ENCODE assay signal across 8 cellular contexts in genomic region chr17:44210342-44211192, GRCh38. TPM values are rescaled to one million over a fixed set of nuclear protein-coding genes. Genes with fewer than 3 reads are reported as not detected.
DNase-seq lines count a peak whose midpoint lies in the region; ATAC-seq and TF ChIP-seq lines count a peak whose summit lies in the region.

No MANE protein-coding gene starts in this region.

- H3K36me3 Mint-ChIP-seq in activated T-helper 1 cell treated with anti-CD3 and anti-CD28 coated beads, Interleukin-12 subunit alpha, Interleukin-12 subunit beta, Interleukin-2, Interleukin-4 antibody, amounts not matched to agents 30 ng/mL and 10 ng/mL and 1 ng/mL, durations not matched to agents 14 hours and 24 hours and 36 hours (ENCODE audit: low read depth), result peaks cover 57% of the 10 kb centered on the region

- H3K79me2 ChIP-seq in neural cell (replicated peaks; ENCODE audit: insufficient read depth, low read length), result no peaks in the 10 kb centered on the region

- no peaks in the 10 kb centered on the region for H3F3A ChIP-seq in neural cell (ENCODE audit: insufficient read depth, low read length, poor library complexity, severe bottlenecking)

- H3K9me3 ChIP-seq in Peyer's patch, result no peaks in the 10 kb centered on the region
- no peaks in the 10 kb centered on the region for H3K9me3 ChIP-seq in neural cell (ENCODE audit: low read length)
- H3K9me3 ChIP-seq in stomach, result no peaks in the 10 kb centered on the region

- no peaks in the 10 kb centered on the region for H3K27me3 Mint-ChIP-seq in activated T-helper 1 cell treated with anti-CD3 and anti-CD28 coated beads, Interleukin-12 subunit alpha, Interleukin-12 subunit beta, Interleukin-2, Interleukin-4 antibody, amounts not matched to agents 30 ng/mL and 10 ng/mL and 1 ng/mL, durations not matched to agents 14 hours and 24 hours and 36 hours (ENCODE audit: insufficient read depth)

- H3K4me3 ChIP-seq in Peyer's patch, result peak overlapping the region in 1 of 4 donors; percentile 16
- H3K4me3 ChIP-seq in neural cell (ENCODE audit: low read length), result no peak overlapping the region
- H3K4me3 ChIP-seq in stomach, result peak overlapping the region in 3 of 4 donors; percentile 0 to 32 (median 27)

- no peaks in the 10 kb centered on the region for H3K9me2 ChIP-seq in neural cell (ENCODE audit: insufficient read depth, low read length)

- peaks cover 0 to 31% (median 14%) of the 10 kb centered on the region in 4 donors for H3K4me1 ChIP-seq in Peyer's patch
- H3K4me1 ChIP-seq in stomach, result peaks cover 20 to 54% (median 28%) of the 10 kb centered on the region in 4 donors

- no peaks in the 10 kb centered on the region for H3K9me3 Mint-ChIP-seq in activated T-helper 1 cell treated with anti-CD3 and anti-CD28 coated beads, Interleukin-12 subunit alpha, Interleukin-12 subunit beta, Interleukin-2, Interleukin-4 antibody, amounts not matched to agents 30 ng/mL and 10 ng/mL and 1 ng/mL, durations not matched to agents 14 hours and 24 hours and 36 hours

- H3K27me3 ChIP-seq in Peyer's patch (no peaks in the 10 kb centered on the region), neural cell (ENCODE audit: insufficient read depth, low read depth, low read length) (no peaks in the 10 kb centered on the region), stomach (no peaks in the 10 kb centered on the region)

- no peak overlapping the region for H3K9ac ChIP-seq in neural cell (ENCODE audit: low read length)

- peaks cover 33% of the 10 kb centered on the region for H3K4me1 Mint-ChIP-seq in activated T-helper 1 cell treated with anti-CD3 and anti-CD28 coated beads, Interleukin-12 subunit alpha, Interleukin-12 subunit beta, Interleukin-2, Interleukin-4 antibody, amounts not matched to agents 30 ng/mL and 10 ng/mL and 1 ng/mL, durations not matched to agents 14 hours and 24 hours and 36 hours (ENCODE audit: low read depth)

- peaks cover 0 to 71% (median 0%) of the 10 kb centered on the region in 3 donors for H3K36me3 ChIP-seq in Peyer's patch
- peaks cover 14% of the 10 kb centered on the region for H3K36me3 ChIP-seq in neural cell (ENCODE audit: insufficient read depth, low read length)
- H3K36me3 ChIP-seq in stomach, result peaks cover 56 to 87% (median 84%) of the 10 kb centered on the region in 4 donors

- peak overlapping the region; percentile 73 for H3K4me3 Mint-ChIP-seq in activated T-helper 1 cell treated with anti-CD3 and anti-CD28 coated beads, Interleukin-12 subunit alpha, Interleukin-12 subunit beta, Interleukin-2, Interleukin-4 antibody, amounts not matched to agents 30 ng/mL and 10 ng/mL and 1 ng/mL, durations not matched to agents 14 hours and 24 hours and 36 hours

- DNase-seq in AG08396 (ENCODE audit: low spot score) (peak; percentile 94), Peyer's patch (peak; percentile 92 to 96 (median 93)), fibroblast of peridontal ligament (ENCODE audit: extremely low read depth) (peak; percentile 54), stomach (peak; percentile 92)
- peak; percentile 89 for DNase-seq in activated T-helper 1 cell treated with anti-CD3 and anti-CD28 coated beads, Interleukin-12 subunit alpha, Interleukin-12 subunit beta, Interleukin-2, Interleukin-4 antibody, amounts not matched to agents 30 ng/mL and 10 ng/mL and 1 ng/mL, durations not matched to agents 14 hours and 24 hours and 36 hours (ENCODE audit: low spot score)

- ATAC-seq in GM19025 (IDR thresholded peaks at IDR 0.05; ENCODE audit: low read depth, unreplicated experiment) (peak; percentile 71), HG03460 (IDR thresholded peaks at IDR 0.05; ENCODE audit: unreplicated experiment) (peak; percentile 76)

- TF ChIP-seq RAD21 in neural cell (conservative IDR thresholded peaks at IDR 0.05), result peak; percentile 77

- H3K4me2 ChIP-seq in neural cell (ENCODE audit: low read length), result no peak overlapping the region

- TF ChIP-seq EP300 in neural cell (conservative IDR thresholded peaks at IDR 0.05; ENCODE audit: poor library complexity, severe bottlenecking) (no peak), stomach (IDR thresholded peaks at IDR 0.05) (no peak)

- peaks cover 3% of the 10 kb centered on the region for H4K20me1 ChIP-seq in neural cell (ENCODE audit: insufficient read depth)

- TF ChIP-seq POLR2A in Peyer's patch (IDR thresholded peaks at IDR 0.05) (peak in 1 of 2 donors; percentile 15), stomach (IDR thresholded peaks at IDR 0.05) (no peak)

- WGBS in stomach, 5 donors, result 23 to 50% (median 26%) methylated on average over 15 to 64 of the region's 64 CpGs

- peak overlapping the region; percentile 91 for H3K27ac Mint-ChIP-seq in activated T-helper 1 cell treated with anti-CD3 and anti-CD28 coated beads, Interleukin-12 subunit alpha, Interleukin-12 subunit beta, Interleukin-2, Interleukin-4 antibody, amounts not matched to agents 30 ng/mL and 10 ng/mL and 1 ng/mL, durations not matched to agents 14 hours and 24 hours and 36 hours

- TF ChIP-seq CTCF in Peyer's patch (IDR thresholded peaks at IDR 0.05) (peak; percentile 100), neural cell (IDR thresholded peaks at IDR 0.05; ENCODE audit: poor library complexity, severe bottlenecking) (peak; percentile 80), stomach (IDR thresholded peaks at IDR 0.05) (peak in 5 of 7 experiments; percentile 97 to 99 (median 97))

- H3K27ac ChIP-seq in Peyer's patch (peak overlapping the region; percentile 13 to 68 (median 39)), neural cell (ENCODE audit: low read length) (no peak overlapping the region), stomach (peak overlapping the region; percentile 53 to 79 (median 61))

- intact Hi-C loops in activated T-helper 1 cell treated with anti-CD3 and anti-CD28 coated beads, Interleukin-12 subunit alpha, Interleukin-12 subunit beta, Interleukin-2, Interleukin-4 antibody, amounts not matched to agents 30 ng/mL and 10 ng/mL and 1 ng/mL, durations not matched to agents 14 hours and 24 hours and 36 hours (cut with micrococcal nuclease), result loop anchor here (1.0 kb wide), 4 partner anchors 8 to 135 kb away; partner anchors contain the start of gene GRN
- intact Hi-C loops in stomach (cut with DNase I; ENCODE audit: low total_unique reads), result loop anchor here (5.0 kb wide), 1 partner anchor 112 kb away; the partner anchor contains the start of gene SLC25A39

- no peak overlapping the region for H2AFZ ChIP-seq in neural cell (ENCODE audit: low read depth, low read length)

RNA-seq across cellular contexts. Expression of gene UBTF, which starts 8.9 kb away (rescaled TPM):
- 100 to 1,000 TPM in 1 of 4 donors, 10 to 100 TPM in 3; 58.4 to 167 (median 77.7) TPM for total RNA-seq in Peyer's patch
- 201 and 215 TPM in 2 replicates for total RNA-seq in activated T-helper 1 cell treated with anti-CD3 and anti-CD28 coated beads, Interleukin-12 subunit alpha, Interleukin-12 subunit beta, Interleukin-2, Interleukin-4 antibody, amounts not matched to agents 30 ng/mL and 10 ng/mL and 1 ng/mL, durations not matched to agents 14 hours and 24 hours and 36 hours
- polyA plus RNA-seq in neural cell, result 71.7 and 73.8 TPM in 2 replicates
- polyA minus RNA-seq in neural cell, result 105 and 112 TPM in 2 replicates
- 100 to 1,000 TPM in 2 of 5 donors, 10 to 100 TPM in 3; 35.8 to 198 (median 59.4) TPM for total RNA-seq in stomach
- polyA plus RNA-seq in stomach, result 10 to 100 TPM; 25.5 to 28.8 (median 27.4) TPM

RNA-seq across cellular contexts. Expression of gene ATXN7L3, which starts 10.9 kb away (rescaled TPM):
- total RNA-seq in Peyer's patch (10 to 100 TPM; 51.7 to 92.6 (median 65.7) TPM), stomach (10 to 100 TPM; 11.1 to 57.4 (median 43.7) TPM)
- 125 and 126 TPM in 2 replicates for total RNA-seq in activated T-helper 1 cell treated with anti-CD3 and anti-CD28 coated beads, Interleukin-12 subunit alpha, Interleukin-12 subunit beta, Interleukin-2, Interleukin-4 antibody, amounts not matched to agents 30 ng/mL and 10 ng/mL and 1 ng/mL, durations not matched to agents 14 hours and 24 hours and 36 hours
- polyA plus RNA-seq in neural cell (93.5 and 97.2 TPM in 2 replicates), stomach (10 to 100 TPM; 21.0 to 29.9 (median 29.2) TPM)
- 108 and 109 TPM in 2 replicates for polyA minus RNA-seq in neural cell

RNA-seq across cellular contexts. Expression of gene TMUB2, which starts 23.8 kb away (rescaled TPM):
- total RNA-seq in Peyer's patch (10 to 100 TPM; 19.8 to 66.6 (median 52.7) TPM), stomach (10 to 100 TPM; 10.7 to 62.4 (median 16.2) TPM)
- 17.3 and 18.7 TPM in 2 replicates for total RNA-seq in activated T-helper 1 cell treated with anti-CD3 and anti-CD28 coated beads, Interleukin-12 subunit alpha, Interleukin-12 subunit beta, Interleukin-2, Interleukin-4 antibody, amounts not matched to agents 30 ng/mL and 10 ng/mL and 1 ng/mL, durations not matched to agents 14 hours and 24 hours and 36 hours
- polyA plus RNA-seq in neural cell (59.9 and 77.4 TPM in 2 replicates), stomach (10 to 100 TPM; 16.2 to 37.8 (median 16.5) TPM)
- polyA minus RNA-seq in neural cell, result 30.2 and 31.2 TPM in 2 replicates

RNA-seq across cellular contexts. Expression of gene ASB16, which starts 40.1 kb away (rescaled TPM):
- total RNA-seq in Peyer's patch, result under 1 TPM in 1 of 4 donors, not detected in 3; 0.57 TPM
- 0.31 and 0.42 TPM in 2 replicates for total RNA-seq in activated T-helper 1 cell treated with anti-CD3 and anti-CD28 coated beads, Interleukin-12 subunit alpha, Interleukin-12 subunit beta, Interleukin-2, Interleukin-4 antibody, amounts not matched to agents 30 ng/mL and 10 ng/mL and 1 ng/mL, durations not matched to agents 14 hours and 24 hours and 36 hours
- not detected in 2 replicates for polyA plus RNA-seq in neural cell
- polyA minus RNA-seq in neural cell, result not detected in 2 replicates
- total RNA-seq in stomach, result under 1 TPM in 1 of 5 donors, not detected in 4; 0.73 TPM
- polyA plus RNA-seq in stomach, result under 1 TPM in 2 of 3 donors, not detected in 1; 0.30 to 0.31 TPM

RNA-seq across cellular contexts. Expression of gene SLC4A1, which starts 57.4 kb away (rescaled TPM):
- not detected for total RNA-seq in Peyer's patch
- not detected in 2 replicates for total RNA-seq in activated T-helper 1 cell treated with anti-CD3 and anti-CD28 coated beads, Interleukin-12 subunit alpha, Interleukin-12 subunit beta, Interleukin-2, Interleukin-4 antibody, amounts not matched to agents 30 ng/mL and 10 ng/mL and 1 ng/mL, durations not matched to agents 14 hours and 24 hours and 36 hours
- polyA plus RNA-seq in neural cell, result 0.05 TPM in 1 of 2 replicates, not detected in the other
- polyA minus RNA-seq in neural cell, result not detected in 2 replicates
- 1 to 10 TPM in 1 of 5 donors, not detected in 4; 8.3 TPM for total RNA-seq in stomach
- polyA plus RNA-seq in stomach, result not detected
